In the genomic region with DNA sequence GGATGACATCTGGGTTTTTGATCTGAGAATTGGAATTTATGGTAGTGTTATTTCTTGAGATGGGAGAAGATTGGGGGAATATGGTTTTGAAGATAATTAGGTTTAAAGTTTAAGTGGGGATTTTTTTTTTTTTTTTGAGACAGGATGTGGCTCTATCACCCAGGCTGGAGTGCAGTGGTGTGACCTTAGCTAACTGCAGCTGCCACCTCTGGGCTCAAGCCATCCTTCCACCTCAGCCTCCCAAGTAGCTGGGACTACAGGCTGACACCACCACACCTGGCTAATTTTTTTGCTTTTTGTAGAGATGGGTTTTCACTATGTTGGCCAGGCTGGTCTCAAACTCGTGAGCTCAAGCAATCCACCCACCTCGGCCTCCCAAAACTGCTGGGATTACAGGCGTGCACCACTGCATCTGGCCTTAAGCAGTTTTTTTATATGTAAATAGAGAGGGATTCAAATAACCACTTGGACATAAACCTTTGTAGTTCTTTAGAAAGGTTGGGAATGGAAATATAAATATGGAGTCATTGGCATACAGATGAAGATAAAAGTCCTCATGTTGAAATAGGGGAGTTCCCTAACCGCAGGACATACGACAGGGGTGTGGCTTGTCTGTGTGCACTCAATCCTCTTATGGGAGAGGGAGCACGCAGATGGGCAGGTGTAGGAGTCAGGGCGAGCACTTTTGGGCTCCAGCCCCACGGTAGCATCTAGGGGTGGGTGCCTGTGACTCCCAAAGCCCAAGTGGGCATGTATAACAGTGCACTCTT, we compare ENCODE assay signal across 27 cellular contexts. TPM values are rescaled to one million over a fixed set of nuclear protein-coding genes. Genes with fewer than 3 reads are reported as not detected.
DNase-seq lines count a peak whose midpoint lies in the region; ATAC-seq and TF ChIP-seq lines count a peak whose summit lies in the region.
"Had no signal": no experiment of that assay in that cellular context is flagged by ENCODE, and none has a peak within 500 bp of the region (broad histone marks: within the 10 kb centered on the region; RNA-seq: fewer than 3 reads in every experiment).

No MANE protein-coding gene starts in this region.

- WGBS in endodermal cell (ENCODE audit: insufficient coverage in 1 of 2, insufficient read length in 1 of 2), 2 experiments = 94 to 97% methylated on average over 5 to 8 of the region's 8 CpGs

- H3K9me3 Mint-ChIP-seq in stimulated activated naive CD8-positive, alpha-beta T cell treated with anti-CD3 and anti-CD28 coated beads, Interleukin-15, amount 100 ng/mL, for 72 hours = peaks cover 0 to 4% of the 10 kb centered on the region in 2 donors
- no peaks in the 10 kb centered on the region for H3K9me3 Mint-ChIP-seq in WTC11
- no peaks in the 10 kb centered on the region for H3K9me3 Mint-ChIP-seq in endodermal cell
- peaks cover 2% of the 10 kb centered on the region for H3K9me3 Mint-ChIP-seq in stimulated activated memory B cell treated with anti-CD40 and anti-IgM and Interleukin-4, amounts not matched to agents 10 μg/mL and 1 μg/mL and 100 μg/mL, for 72 hours
- H3K9me3 Mint-ChIP-seq: activated T-cell treated with anti-CD3 and anti-CD28 coated beads, Interleukin-2, amount 50 U/mL, for 24 hours; nephron had no signal

- no peaks in the 10 kb centered on the region for H3K9me3 ChIP-seq in endodermal cell (ENCODE audit: control insufficient read depth, low read length)
- H3K9me3 ChIP-seq: BLaER1 treated with 17β-estradiol and CSF1 and Interleukin-3, amounts not matched to agents 10 nM and 100 nM; mucosa of descending colon; psoas muscle; sigmoid colon; transverse colon had no signal

- no peak overlapping the region for H3K27ac ChIP-seq in endodermal cell (ENCODE audit: low read depth, low read length)
- H3K27ac ChIP-seq: BLaER1 treated with 17β-estradiol and CSF1 and Interleukin-3, amounts not matched to agents 10 nM and 100 nM; psoas muscle; sigmoid colon; transverse colon had no signal

- H3K36me3 Mint-ChIP-seq in WTC11 (peaks cover 7% of the 10 kb centered on the region), endodermal cell (ENCODE audit: low read depth) (peaks cover 20% of the 10 kb centered on the region)
- H3K36me3 Mint-ChIP-seq in stimulated activated memory B cell treated with anti-CD40 and anti-IgM and Interleukin-4, amounts not matched to agents 10 μg/mL and 1 μg/mL and 100 μg/mL, for 72 hours = peaks cover 17% of the 10 kb centered on the region

- CTCF ChIA-PET in WTC11 (lab: Charles Lee) = no interaction called here

- peak overlapping the region in 1 of 2 donors; percentile 71 for H3K27ac Mint-ChIP-seq in stimulated activated naive CD8-positive, alpha-beta T cell treated with anti-CD3 and anti-CD28 coated beads, Interleukin-15, amount 100 ng/mL, for 72 hours
- H3K27ac Mint-ChIP-seq in WTC11 = peak overlapping the region; percentile 7; the same call in 1 of the 2 replicates
- H3K27ac Mint-ChIP-seq in endodermal cell = peak overlapping the region; percentile 59
- no peak overlapping the region for H3K27ac Mint-ChIP-seq in stimulated activated memory B cell treated with anti-CD40 and anti-IgM and Interleukin-4, amounts not matched to agents 10 μg/mL and 1 μg/mL and 100 μg/mL, for 72 hours
- H3K27ac Mint-ChIP-seq: nephron, T-helper 17 cell had no signal

- H3K27me3 ChIP-seq in endodermal cell (ENCODE audit: control insufficient read depth, insufficient read depth, low read length, poor library complexity, severe bottlenecking) = no peaks in the 10 kb centered on the region
- H3K27me3 ChIP-seq: BLaER1 treated with 17β-estradiol and CSF1 and Interleukin-3, amounts not matched to agents 10 nM and 100 nM; sigmoid colon; transverse colon had no signal

- no peak for ATAC-seq in stimulated activated naive CD8-positive, alpha-beta T cell treated with anti-CD3 and anti-CD28 coated beads, Interleukin-15, Interleukin-2, amounts not matched to agents 100 U/mL and 50 U/mL, for 24 hours
- no peak for ATAC-seq in stimulated activated naive CD8-positive, alpha-beta T cell treated with anti-CD3 and anti-CD28 coated beads, Interleukin-15, amount 100 ng/mL, for 72 hours
- ATAC-seq in WTC11 = no peak
- no peak for ATAC-seq in stimulated activated memory B cell treated with anti-CD40 and anti-IgM and Interleukin-4, amounts not matched to agents 10 μg/mL and 1 μg/mL and 100 μg/mL, for 72 hours
- no peak for ATAC-seq in GM19035 (IDR thresholded peaks at IDR 0.05; ENCODE audit: unreplicated experiment)
- ATAC-seq: activated CD4-positive, CD25-positive, alpha-beta regulatory T cell treated with anti-CD3 and anti-CD28 coated beads, Interleukin-2, amount 50 U/mL, for 24 hours; left cardiac atrium; mucosa of descending colon; Panc1; psoas muscle; T-helper 17 cell had no signal

- no peaks in the 10 kb centered on the region for H3K27me3 Mint-ChIP-seq in stimulated activated naive CD8-positive, alpha-beta T cell treated with anti-CD3 and anti-CD28 coated beads, Interleukin-15, amount 100 ng/mL, for 72 hours
- H3K27me3 Mint-ChIP-seq in WTC11 (ENCODE audit: low read depth) (no peaks in the 10 kb centered on the region), endodermal cell (ENCODE audit: insufficient read depth) (no peaks in the 10 kb centered on the region)
- no peaks in the 10 kb centered on the region for H3K27me3 Mint-ChIP-seq in stimulated activated memory B cell treated with anti-CD40 and anti-IgM and Interleukin-4, amounts not matched to agents 10 μg/mL and 1 μg/mL and 100 μg/mL, for 72 hours
- H3K27me3 Mint-ChIP-seq: activated T-cell treated with anti-CD3 and anti-CD28 coated beads, Interleukin-2, amount 50 U/mL, for 24 hours; T-helper 17 cell had no signal

- peak; percentile 11 for DNase-seq in stimulated activated naive CD8-positive, alpha-beta T cell treated with anti-CD3 and anti-CD28 coated beads, Interleukin-15, Interleukin-2, amounts not matched to agents 100 U/mL and 50 U/mL, for 24 hours
- DNase-seq in stimulated activated naive CD8-positive, alpha-beta T cell treated with anti-CD3 and anti-CD28 coated beads, Interleukin-15, amount 100 ng/mL, for 72 hours = no peak
- DNase-seq in WTC11 (ENCODE audit: low spot score) = no peak
- DNase-seq in endodermal cell = no peak
- DNase-seq in NCI-H345 (lab: John Stamatoyannopoulos, UW) = no peak
- DNase-seq: activated naive CD4-positive, alpha-beta T cell treated with Interleukin-2 at 50 U/mL for 16 hours; activated T-cell treated with anti-CD3 and anti-CD28 coated beads, Interleukin-2, amount 50 U/mL, for 24 hours; hippocampal formation; left cardiac atrium; mucosa of descending colon; NCI-H1092 treated with DMSO at 0.1 percent for 48 hours; NCI-H1694 treated with DMSO at 0.1 percent for 48 hours; NCI-H510A; psoas muscle; SHP77; sigmoid colon; stimulated activated CD4-positive, alpha-beta T cell treated with anti-CD3 and anti-CD28 coated beads, Interleukin-12 subunit alpha, Interleukin-12 subunit beta, amount 100 ng/mL, for 4 hours; stimulated activated CD4-positive, alpha-beta T cell treated with anti-CD3 and anti-CD28 coated beads, Interleukin-2, amount 100 ng/mL, for 48 hours; T-helper 17 cell; transverse colon had no signal

- POLR2A ChIA-PET in WTC11 (lab: Charles Lee) = no interaction called here

- no peak for TF ChIP-seq CTCF in WTC11 (IDR thresholded peaks at IDR 0.05)
- no peak for TF ChIP-seq CTCF in endodermal cell (conservative IDR thresholded peaks at IDR 0.05)

- no peaks in the 10 kb centered on the region for H3K4me1 ChIP-seq in endodermal cell (ENCODE audit: control insufficient read depth, insufficient read depth, low read length)

- peaks cover 26% of the 10 kb centered on the region for H3K4me1 Mint-ChIP-seq in stimulated activated naive CD8-positive, alpha-beta T cell treated with anti-CD3 and anti-CD28 coated beads, Interleukin-15, amount 100 ng/mL, for 72 hours
- peaks cover 6% of the 10 kb centered on the region for H3K4me1 Mint-ChIP-seq in WTC11
- H3K4me1 Mint-ChIP-seq in endodermal cell = peaks cover 8% of the 10 kb centered on the region
- H3K4me1 Mint-ChIP-seq in stimulated activated memory B cell treated with anti-CD40 and anti-IgM and Interleukin-4, amounts not matched to agents 10 μg/mL and 1 μg/mL and 100 μg/mL, for 72 hours = peaks cover 29% of the 10 kb centered on the region

- peaks cover 15% of the 10 kb centered on the region for H3K36me3 ChIP-seq in endodermal cell (ENCODE audit: control insufficient read depth, insufficient read depth, low read length)

- no peak overlapping the region for H3K9ac ChIP-seq in endodermal cell (ENCODE audit: extremely low read depth, low read length, poor library complexity, severe bottlenecking)
- H3K9ac ChIP-seq: BLaER1 treated with 17β-estradiol and CSF1 and Interleukin-3, amounts not matched to agents 10 nM and 100 nM had no signal

- no peak overlapping the region for H3K4me3 ChIP-seq in endodermal cell (ENCODE audit: low read length)
- H3K4me3 ChIP-seq: BLaER1 treated with 17β-estradiol and CSF1 and Interleukin-3, amounts not matched to agents 10 nM and 100 nM; lung; mucosa of descending colon; psoas muscle; sigmoid colon; transverse colon had no signal

- H3K4me3 Mint-ChIP-seq in stimulated activated naive CD8-positive, alpha-beta T cell treated with anti-CD3 and anti-CD28 coated beads, Interleukin-15, amount 100 ng/mL, for 72 hours = peak overlapping the region in 1 of 2 donors; percentile 7
- no peak overlapping the region for H3K4me3 Mint-ChIP-seq in WTC11
- no peak overlapping the region for H3K4me3 Mint-ChIP-seq in endodermal cell
- H3K4me3 Mint-ChIP-seq in stimulated activated memory B cell treated with anti-CD40 and anti-IgM and Interleukin-4, amounts not matched to agents 10 μg/mL and 1 μg/mL and 100 μg/mL, for 72 hours = no peak overlapping the region
- H3K4me3 Mint-ChIP-seq: activated T-cell treated with anti-CD3 and anti-CD28 coated beads, Interleukin-2, amount 50 U/mL, for 24 hours; nephron; T-helper 17 cell had no signal

TF ChIP-seq in WTC11, 78 proteins besides CTCF, POLR2A, EP300 and RAD21 (continues in another document):
- TF ChIP-seq ZNF671 (CRISPR knock-in tag; IDR thresholded peaks at IDR 0.05) = no peak
- TF ChIP-seq, protein P1, sequence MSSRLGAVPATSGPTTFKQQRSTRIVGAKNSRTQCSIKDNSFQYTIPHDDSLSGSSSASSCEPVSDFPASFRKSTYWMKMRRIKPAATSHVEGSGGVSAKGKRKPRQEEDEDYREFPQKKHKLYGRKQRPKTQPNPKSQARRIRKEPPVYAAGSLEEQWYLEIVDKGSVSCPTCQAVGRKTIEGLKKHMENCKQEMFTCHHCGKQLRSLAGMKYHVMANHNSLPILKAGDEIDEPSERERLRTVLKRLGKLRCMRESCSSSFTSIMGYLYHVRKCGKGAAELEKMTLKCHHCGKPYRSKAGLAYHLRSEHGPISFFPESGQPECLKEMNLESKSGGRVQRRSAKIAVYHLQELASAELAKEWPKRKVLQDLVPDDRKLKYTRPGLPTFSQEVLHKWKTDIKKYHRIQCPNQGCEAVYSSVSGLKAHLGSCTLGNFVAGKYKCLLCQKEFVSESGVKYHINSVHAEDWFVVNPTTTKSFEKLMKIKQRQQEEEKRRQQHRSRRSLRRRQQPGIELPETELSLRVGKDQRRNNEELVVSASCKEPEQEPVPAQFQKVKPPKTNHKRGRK (CRISPR knock-in tag; IDR thresholded peaks at IDR 0.05; ENCODE audit: borderline replicate concordance) = no peak

RNA-seq across cellular contexts. Expression of gene LIN52, which starts 4.7 kb away (rescaled TPM):
- total RNA-seq in WTC11 (2021) = 8.8 to 10.6 TPM (median 10.3 TPM) in 3 replicates
- 10 to 100 TPM; 16.4 to 19.0 TPM for total RNA-seq in endodermal cell
- 16.1 TPM for polyA plus RNA-seq in endodermal cell (2013, experiment 1 of 2)
- polyA plus RNA-seq in endodermal cell (2013, experiment 2 of 2) = 14.9 TPM

RNA-seq across cellular contexts. Expression of gene ALDH6A1, which starts 5.2 kb away (rescaled TPM):
- total RNA-seq in WTC11 (2021) (21.6 to 32.1 TPM (median 30.6 TPM) in 3 replicates), endodermal cell (10 to 100 TPM; 62.0 to 66.2 TPM)
- polyA plus RNA-seq in endodermal cell (2013, experiment 1 of 2) = 23.1 TPM
- 19.5 TPM for polyA plus RNA-seq in endodermal cell (2013, experiment 2 of 2)
